17 cellular contexts compared by ENCODE assay signal in genomic region chr6:132404330-132404729, GRCh38. TPM values are rescaled to one million over a fixed set of nuclear protein-coding genes. Genes with fewer than 3 reads are reported as not detected.
DNase-seq lines count a peak whose midpoint lies in the region; ATAC-seq and TF ChIP-seq lines count a peak whose summit lies in the region.
"Had no signal": no experiment of that assay in that cellular context is flagged by ENCODE, and none has a peak within 500 bp of the region (broad histone marks: within the 10 kb centered on the region; RNA-seq: fewer than 3 reads in every experiment).

No MANE protein-coding gene starts in this region.

- no peaks in the 10 kb centered on the region for H3K9me3 ChIP-seq in adipocyte (ENCODE audit: control insufficient read depth, low read length)
- H3K9me3 ChIP-seq: Peyer's patch had no signal

- TF ChIP-seq CTCF in GM06990 (IDR thresholded peaks at IDR 0.05; ENCODE audit: insufficient read depth, low read length, poor library complexity, severe bottlenecking) = no peak
- no peak for TF ChIP-seq CTCF in HFFc6 (IDR thresholded peaks at IDR 0.05)
- TF ChIP-seq CTCF in osteocyte (IDR thresholded peaks at IDR 0.05) = no peak

- H3K36me3 ChIP-seq in GM06990 (ENCODE audit: control insufficient read depth, insufficient read depth, low read length) (no peaks in the 10 kb centered on the region), adipocyte (ENCODE audit: control insufficient read depth, insufficient read depth, low read length, severe bottlenecking) (no peaks in the 10 kb centered on the region)
- H3K36me3 ChIP-seq: BLaER1 treated with 17β-estradiol and CSF1 and Interleukin-3, amounts not matched to agents 10 nM and 100 nM; Peyer's patch had no signal

- no peak overlapping the region for H3K27ac Mint-ChIP-seq in HFFc6
- H3K27ac Mint-ChIP-seq in osteocyte (ENCODE audit: unreplicated experiment) = peak overlapping the region; percentile 10
- H3K27ac Mint-ChIP-seq: CD8-positive, alpha-beta T cell had no signal

- H3K9me3 Mint-ChIP-seq in HFFc6 (no peaks in the 10 kb centered on the region), osteocyte (ENCODE audit: unreplicated experiment) (no peaks in the 10 kb centered on the region)
- H3K9me3 Mint-ChIP-seq: CD8-positive, alpha-beta T cell had no signal

- H3K4me3 Mint-ChIP-seq in HFFc6 = peak overlapping the region; percentile 11; the same call in 1 of the 2 replicates
- H3K4me3 Mint-ChIP-seq in osteocyte (ENCODE audit: unreplicated experiment) = no peak overlapping the region
- H3K4me3 Mint-ChIP-seq: CD8-positive, alpha-beta T cell had no signal

- H3K4me1 Mint-ChIP-seq in HFFc6 (ENCODE audit: low read depth) = peaks cover 60% of the 10 kb centered on the region
- peaks cover 27% of the 10 kb centered on the region for H3K4me1 Mint-ChIP-seq in osteocyte (ENCODE audit: unreplicated experiment)

- peak overlapping the region; percentile 37 for H3K4me3 ChIP-seq in GM06990 (replicated peaks; ENCODE audit: low read depth, low read length)
- H3K4me3 ChIP-seq in adipocyte (ENCODE audit: low read length) = peak overlapping the region; percentile 37
- H3K4me3 ChIP-seq: BLaER1 treated with 17β-estradiol and CSF1 and Interleukin-3, amounts not matched to agents 10 nM and 100 nM; Peyer's patch had no signal

- H3K9ac ChIP-seq in adipocyte (ENCODE audit: low read length) = no peak overlapping the region
- H3K9ac ChIP-seq: BLaER1 treated with 17β-estradiol and CSF1 and Interleukin-3, amounts not matched to agents 10 nM and 100 nM had no signal

- H3K27me3 ChIP-seq in GM06990 (replicated peaks; ENCODE audit: control insufficient read depth, insufficient read depth, low read length) (no peaks in the 10 kb centered on the region), adipocyte (replicated peaks; ENCODE audit: control insufficient read depth, insufficient read depth, low read length) (no peaks in the 10 kb centered on the region)
- H3K27me3 ChIP-seq: BLaER1 treated with 17β-estradiol and CSF1 and Interleukin-3, amounts not matched to agents 10 nM and 100 nM had no signal

- no peak for DNase-seq in GM06990 (ENCODE audit: extremely low read depth, insufficient read length)
- no peak for DNase-seq in HFFc6
- DNase-seq in adipocyte (ENCODE audit: low read depth) = no peak
- DNase-seq in osteocyte (ENCODE audit: extremely low spot score, unreplicated experiment) = no peak
- DNase-seq in NCI-H2029 (lab: John Stamatoyannopoulos, UW) = no peak
- DNase-seq: Calu3; CD8-positive, alpha-beta T cell; DMS53; EL; NCI-H1105 treated with DMSO at 0.1 percent for 48 hours; NCI-H187; NCI-H226; Peyer's patch had no signal

- H3K27me3 Mint-ChIP-seq in HFFc6 (ENCODE audit: insufficient read depth) (no peaks in the 10 kb centered on the region; the same call in 1 of the 2 replicates), osteocyte (ENCODE audit: unreplicated experiment) (no peaks in the 10 kb centered on the region)

- H3K36me3 Mint-ChIP-seq in HFFc6 (ENCODE audit: low read depth) (no peaks in the 10 kb centered on the region), osteocyte (ENCODE audit: unreplicated experiment) (no peaks in the 10 kb centered on the region)
- H3K36me3 Mint-ChIP-seq: CD8-positive, alpha-beta T cell had no signal

- peaks cover 31% of the 10 kb centered on the region for H3K4me1 ChIP-seq in adipocyte (ENCODE audit: control insufficient read depth, insufficient read depth, low read length)

- ATAC-seq in GM18873 (IDR thresholded peaks at IDR 0.05; ENCODE audit: low FRiP score, unreplicated experiment) (no peak), HG02840 (IDR thresholded peaks at IDR 0.05; ENCODE audit: low FRiP score, unreplicated experiment) (no peak)
- ATAC-seq: CD8-positive, alpha-beta T cell had no signal

RNA-seq across cellular contexts. Expression of gene MOXD1, which starts 3.1 kb away (rescaled TPM):
- 100 to 1,000 TPM in 5 of 6 experiments, 10 to 100 TPM in 1; 85.0 to 174 (median 153) TPM for total RNA-seq in HFFc6 (2021; fragmentation: NEBNext Ultra II Directional; extraction: Animal tissue kit (Norgen Biotek cat#: 25700))
- total RNA-seq in osteocyte = 8.0 and 8.2 TPM in 2 replicates
- total RNA-seq: A673; CD8-positive, alpha-beta T cell had no signal
